In genomic region chr16:12386076-12386641, GRCh38 we compare ENCODE assay signal across 21 cellular contexts.
"Had no signal": no experiment of that assay in that cellular context is flagged by ENCODE, and none has a peak within 500 bp of the region (broad histone marks: within the 10 kb centered on the region; RNA-seq: fewer than 3 reads in every experiment).

No MANE protein-coding gene starts in this region.

- H3K36me3 ChIP-seq: ascending aorta, breast epithelium, heart right ventricle, prostate gland, right atrium auricular region, suprapubic skin had no signal

- H3K4me3 Mint-ChIP-seq: activated T-cell treated with anti-CD3 and anti-CD28 coated beads, Interleukin-2, amount 50 U/mL, for 4 hours; stimulated activated naive CD8-positive, alpha-beta T cell treated with anti-CD3 and anti-CD28 coated beads, Interleukin-15, Interleukin-2, amounts not matched to agents 100 ng/mL and 50 ng/mL, for 24 hours had no signal

- H3K27me3 ChIP-seq: ascending aorta, breast epithelium, heart right ventricle, right atrium auricular region, suprapubic skin had no signal

- H3K27ac ChIP-seq: ascending aorta, breast epithelium, heart right ventricle, prostate gland, right atrium auricular region, suprapubic skin had no signal

- DNase-seq: activated CD4-positive, alpha-beta T cell treated with anti-CD3 and anti-CD28 coated beads, Interleukin-2, amount 50 U/mL, for 1 hour; activated CD4-positive, CD25-positive, alpha-beta regulatory T cell treated with anti-CD3 and anti-CD28 coated beads, Interleukin-2, amount 50 U/mL, for 72 hours; activated CD8-positive, alpha-beta memory T cell treated with anti-CD3 and anti-CD28 coated beads, Interleukin-2, amount 50 U/mL, for 4 hours; activated effector memory CD4-positive, alpha-beta T cell treated with Interleukin-2 at 50 U/mL for 16 hours; activated naive CD4-positive, alpha-beta T cell treated with anti-CD3 and anti-CD28 coated beads, Interleukin-2, amount 50 U/mL, for 16 hours; activated T-cell treated with anti-CD3 and anti-CD28 coated beads, Interleukin-2, amount 50 U/mL, for 4 hours; cerebellar nuclear complex; effector CD4-positive, alpha-beta T cell; heart right ventricle; islet precursor cell; midbrain; stimulated activated CD4-positive, alpha-beta T cell treated with anti-CD3 and anti-CD28 coated beads, Interleukin-2, amount 100 ng/mL, for 24 hours; T1000 had no signal

- H3K9me3 ChIP-seq: ascending aorta, breast epithelium, heart right ventricle, prostate gland, right atrium auricular region, suprapubic skin had no signal

- H3K27ac Mint-ChIP-seq: stimulated activated naive CD8-positive, alpha-beta T cell treated with anti-CD3 and anti-CD28 coated beads, Interleukin-15, Interleukin-2, amounts not matched to agents 100 ng/mL and 50 ng/mL, for 24 hours had no signal

- H3K4me1 ChIP-seq: ascending aorta, breast epithelium, heart right ventricle, prostate gland, right atrium auricular region, suprapubic skin had no signal

- H3K27me3 Mint-ChIP-seq: stimulated activated naive CD8-positive, alpha-beta T cell treated with anti-CD3 and anti-CD28 coated beads, Interleukin-15, Interleukin-2, amounts not matched to agents 100 ng/mL and 50 ng/mL, for 24 hours had no signal

- ATAC-seq: activated T-cell treated with anti-CD3 and anti-CD28 coated beads, Interleukin-2, amount 50 U/mL, for 4 hours; heart right ventricle; left lobe of liver had no signal

- H3K9me3 Mint-ChIP-seq: activated T-cell treated with anti-CD3 and anti-CD28 coated beads, Interleukin-2, amount 50 U/mL, for 4 hours; stimulated activated naive CD8-positive, alpha-beta T cell treated with anti-CD3 and anti-CD28 coated beads, Interleukin-15, Interleukin-2, amounts not matched to agents 100 ng/mL and 50 ng/mL, for 24 hours had no signal

- H3K4me3 ChIP-seq: ascending aorta, breast epithelium, heart right ventricle, lung, prostate gland, right atrium auricular region, suprapubic skin had no signal
